1 cellular context compared by ENCODE assay signal in genomic region chr6:107716688-107717089, GRCh38.
TF ChIP-seq lines count a peak whose summit lies in the region.

No MANE protein-coding gene starts in this region.

TF ChIP-seq in GM12878, 131 proteins besides CTCF, POLR2A, EP300 and RAD21 (continued from another document and continues in another):
- TF ChIP-seq ZNF592 (IDR thresholded peaks at IDR 0.05): no peak
- no peak for TF ChIP-seq E2F4 (IDR thresholded peaks at IDR 0.05; ENCODE audit: low read depth, low read length)
- TF ChIP-seq MXI1 (IDR thresholded peaks at IDR 0.05; ENCODE audit: low read depth, low read length): no peak
- no peak for TF ChIP-seq ZBTB4 (CRISPR knock-in tag; IDR thresholded peaks at IDR 0.05)
- no peak for TF ChIP-seq SIN3A (IDR thresholded peaks at IDR 0.05; ENCODE audit: low read depth, low read length)
- peak; percentile 82 for TF ChIP-seq YY1 (IDR thresholded peaks at IDR 0.05; ENCODE audit: low read depth, low read length)
- peak; percentile 73 for TF ChIP-seq USF1 (IDR thresholded peaks at IDR 0.05; ENCODE audit: borderline replicate concordance, extremely low read length, insufficient read depth, low read depth, low read length)
- no peak for TF ChIP-seq ZNF622 (IDR thresholded peaks at IDR 0.05)
- TF ChIP-seq SMAD5 (IDR thresholded peaks at IDR 0.05; ENCODE audit: low read depth): no peak
- peak; percentile 56; the same call in 1 of the 2 replicates for TF ChIP-seq ZBTB40 (IDR thresholded peaks at IDR 0.05; ENCODE audit: borderline replicate concordance)
- no peak for TF ChIP-seq SMC3 (IDR thresholded peaks at IDR 0.05; ENCODE audit: borderline replicate concordance, low read length)
- no peak for TF ChIP-seq FOXM1 (IDR thresholded peaks at IDR 0.05; ENCODE audit: low read depth, low read length)
- no peak for TF ChIP-seq SRF (IDR thresholded peaks at IDR 0.05; ENCODE audit: low read depth in 2 of 2, low read length in 2 of 2)
- TF ChIP-seq LARP7 (IDR thresholded peaks at IDR 0.05): no peak
- no peak for TF ChIP-seq MAX (IDR thresholded peaks at IDR 0.05; ENCODE audit: low read depth, low read length)
- TF ChIP-seq RFX5 (IDR thresholded peaks at IDR 0.05; ENCODE audit: low read depth, low read length): no peak
- TF ChIP-seq PAX8 (IDR thresholded peaks at IDR 0.05): no peak
- TF ChIP-seq YBX1 (IDR thresholded peaks at IDR 0.05): no peak
- peak; percentile 40; the same call in 1 of the 2 replicates for TF ChIP-seq IKZF1 (conservative IDR thresholded peaks at IDR 0.05)
- TF ChIP-seq SMAD1 (IDR thresholded peaks at IDR 0.05; ENCODE audit: low read depth, partially characterized antibody): no peak
- TF ChIP-seq CREM (IDR thresholded peaks at IDR 0.05; ENCODE audit: low read depth): no peak
- peak; percentile 66; the same call in 1 of the 2 replicates for TF ChIP-seq SPI1 (IDR thresholded peaks at IDR 0.05; ENCODE audit: borderline replicate concordance, insufficient read depth, low read depth, low read length)
- TF ChIP-seq IRF4 (IDR thresholded peaks at IDR 0.05; ENCODE audit: low read depth, low read length): no peak
- TF ChIP-seq TCF3 (IDR thresholded peaks at IDR 0.05; ENCODE audit: borderline replicate concordance, insufficient read depth, low read depth, low read length): no peak
- no peak for TF ChIP-seq TCF7 (IDR thresholded peaks at IDR 0.05; ENCODE audit: borderline replicate concordance)
- no peak for TF ChIP-seq MTA2 (IDR thresholded peaks at IDR 0.05; ENCODE audit: low read depth)
- TF ChIP-seq HCFC1 (IDR thresholded peaks at IDR 0.05; ENCODE audit: low read length): peak; percentile 70
- TF ChIP-seq BHLHE40 (IDR thresholded peaks at IDR 0.05; ENCODE audit: borderline replicate concordance in 1 of 2, low read depth in 2 of 2, low read length in 1 of 2): no peak
- no peak for TF ChIP-seq STAT3 (IDR thresholded peaks at IDR 0.05; ENCODE audit: low read depth, low read length)
- no peak for TF ChIP-seq ASH2L (IDR thresholded peaks at IDR 0.05; ENCODE audit: borderline replicate concordance, low read depth)
- no peak for TF ChIP-seq CUX1 (IDR thresholded peaks at IDR 0.05; ENCODE audit: insufficient replicate concordance, low read depth, low read length)
- TF ChIP-seq KDM1A (IDR thresholded peaks at IDR 0.05; ENCODE audit: borderline replicate concordance): no peak
- TF ChIP-seq ZBTB11 (CRISPR knock-in tag; IDR thresholded peaks at IDR 0.05): no peak
- TF ChIP-seq EED (IDR thresholded peaks at IDR 0.05; ENCODE audit: low read depth): no peak
- TF ChIP-seq CREB1 (IDR thresholded peaks at IDR 0.05; ENCODE audit: low read depth): no peak
- TF ChIP-seq FOXK2 (IDR thresholded peaks at IDR 0.05): no peak
- TF ChIP-seq RBBP5 (conservative IDR thresholded peaks at IDR 0.05): no peak
